8 cellular contexts compared by ENCODE assay signal in genomic region chr12:93803408-93803807, GRCh38.
DNase-seq lines count a peak whose midpoint lies in the region; ATAC-seq and TF ChIP-seq lines count a peak whose summit lies in the region.

No MANE protein-coding gene starts in this region.

- DNase-seq in ELR (ENCODE audit: low read depth): peak; percentile 35
- DNase-seq in heart left ventricle: no peak
- no peak for DNase-seq in NCI-H1048 (lab: John Stamatoyannopoulos, UW)
- no peak for DNase-seq in activated CD4-positive, alpha-beta memory T cell treated with anti-CD3 and anti-CD28 coated beads for 36 hours
- DNase-seq in mucosa of descending colon: no peak
- no peak for DNase-seq in Peyer's patch

- H3K4me1 ChIP-seq in heart left ventricle (peaks cover 5 to 48% (median 33%) of the 10 kb centered on the region in 12 donors), skeletal muscle tissue (ENCODE audit: control insufficient read depth in 3 of 3, insufficient read depth in 3 of 3, low read length in 3 of 3) (peaks cover 14 to 32% (median 21%) of the 10 kb centered on the region in 3 donors), mucosa of descending colon (ENCODE audit: low read depth) (no peaks in the 10 kb centered on the region), Peyer's patch (peaks cover 0 to 6% (median 0%) of the 10 kb centered on the region in 4 donors)

- CTCF ChIA-PET in activated CD4-positive, alpha-beta memory T cell treated with anti-CD3 and anti-CD28 coated beads for 36 hours (lab: Charles Lee): interaction anchor here (1.1 to 2.2 kb wide), 2 partner anchors 22 to 298 kb away, joined by 3 to 13 read pairs; no protein-coding TSS in a partner anchor

- H3K27me3 Mint-ChIP-seq in activated CD4-positive, alpha-beta memory T cell treated with anti-CD3 and anti-CD28 coated beads for 36 hours: no peaks in the 10 kb centered on the region

- no peak overlapping the region for H3K27ac Mint-ChIP-seq in activated CD4-positive, alpha-beta memory T cell treated with anti-CD3 and anti-CD28 coated beads for 36 hours

- H3K9me3 ChIP-seq in heart left ventricle (no peaks in the 10 kb centered on the region), skeletal muscle tissue (ENCODE audit: control insufficient read depth in 3 of 3, low read length in 3 of 3) (no peaks in the 10 kb centered on the region), mucosa of descending colon (no peaks in the 10 kb centered on the region), Peyer's patch (no peaks in the 10 kb centered on the region)

- H3K4me3 ChIP-seq in WI38 (ENCODE audit: low read depth, low read length): 0 out of 2 replicates have a peak overlapping the region, but pooled peaks have one; percentile 6
- peak overlapping the region in 4 of 12 donors; percentile 3 to 23 (median 12) for H3K4me3 ChIP-seq in heart left ventricle
- H3K4me3 ChIP-seq in skeletal muscle tissue (ENCODE audit: low read length in 3 of 3): peak overlapping the region; percentile 3 to 53 (median 13)
- H3K4me3 ChIP-seq in mucosa of descending colon: no peak overlapping the region
- no peak overlapping the region for H3K4me3 ChIP-seq in Peyer's patch

- peak overlapping the region; percentile 26 to 66 (median 35) for H3K9ac ChIP-seq in skeletal muscle tissue (ENCODE audit: low read depth in 1 of 3, low read length in 3 of 3)

- peak; percentile 13 to 46 (median 39) for ATAC-seq in heart left ventricle
- no peak for ATAC-seq in mucosa of descending colon

- peaks cover 5% of the 10 kb centered on the region for H3K36me3 Mint-ChIP-seq in activated CD4-positive, alpha-beta memory T cell treated with anti-CD3 and anti-CD28 coated beads for 36 hours

- 13 to 26% (median 22%) methylated on average over 5 of the region's 5 CpGs for WGBS in heart left ventricle, 4 donors

- H3K27ac ChIP-seq in heart left ventricle (peak overlapping the region; percentile 14 to 92 (median 68)), skeletal muscle tissue (ENCODE audit: low read depth, low read length) (peak overlapping the region; percentile 75), Peyer's patch (peak overlapping the region in 2 of 4 donors; percentile 20 to 58)

- TF ChIP-seq POLR2A in heart left ventricle (IDR thresholded peaks at IDR 0.05) (no peak), Peyer's patch (IDR thresholded peaks at IDR 0.05) (no peak)

- POLR2A ChIA-PET in activated CD4-positive, alpha-beta memory T cell treated with anti-CD3 and anti-CD28 coated beads for 36 hours (lab: Charles Lee): no interaction called here

- no peak overlapping the region for H3K4me3 Mint-ChIP-seq in activated CD4-positive, alpha-beta memory T cell treated with anti-CD3 and anti-CD28 coated beads for 36 hours

- H3K9me3 Mint-ChIP-seq in activated CD4-positive, alpha-beta memory T cell treated with anti-CD3 and anti-CD28 coated beads for 36 hours: no peaks in the 10 kb centered on the region

- H3K4me1 Mint-ChIP-seq in activated CD4-positive, alpha-beta memory T cell treated with anti-CD3 and anti-CD28 coated beads for 36 hours (ENCODE audit: low read depth): peaks cover 44% of the 10 kb centered on the region

- intact Hi-C loops in heart left ventricle (cut with DNase I): loop anchor here in 1 of 10 donors (10.0 kb wide), 1 partner anchor 229 kb away; the partner anchor contains the start of gene SOCS2
- intact Hi-C loops in activated CD4-positive, alpha-beta memory T cell treated with anti-CD3 and anti-CD28 coated beads for 36 hours (cut with micrococcal nuclease): no loop called here
- intact Hi-C loops in mucosa of descending colon (cut with DNase I, micrococcal nuclease): loop anchor here in 1 of 2 donors (10.0 kb wide), 1 partner anchor 59 kb away; no protein-coding TSS in a partner anchor

- no peaks in the 10 kb centered on the region for H3K27me3 ChIP-seq in heart left ventricle
- H3K27me3 ChIP-seq in skeletal muscle tissue (ENCODE audit: control insufficient read depth in 3 of 3, insufficient read depth in 3 of 3, low read length in 3 of 3): no peaks in the 10 kb centered on the region
- H3K27me3 ChIP-seq in Peyer's patch: no peaks in the 10 kb centered on the region

- H3K36me3 ChIP-seq in heart left ventricle (no peaks in the 10 kb centered on the region), skeletal muscle tissue (ENCODE audit: control insufficient read depth in 3 of 3, insufficient read depth in 3 of 3, low read length in 3 of 3) (no peaks in the 10 kb centered on the region), mucosa of descending colon (ENCODE audit: low read depth) (no peaks in the 10 kb centered on the region), Peyer's patch (no peaks in the 10 kb centered on the region)

- TF ChIP-seq CTCF in WI38 (IDR thresholded peaks at IDR 0.05; ENCODE audit: low read depth, low read length) (no peak), heart left ventricle (IDR thresholded peaks at IDR 0.05) (no peak), mucosa of descending colon (IDR thresholded peaks at IDR 0.05) (no peak), Peyer's patch (IDR thresholded peaks at IDR 0.05) (no peak)

Comparison
In these comparisons a context has a peak if more than half of its experiments do, and no peak if none do; other contexts are left out.
1. H3K4me3 ChIP-seq: peak in WI38 (single experiment) and skeletal muscle tissue (3 of 3); none in mucosa of descending colon (single experiment) and Peyer's patch (0 of 4).